9 cellular contexts compared by ENCODE assay signal in genomic region chr20:7161690-7162089, GRCh38.
DNase-seq lines count a peak whose midpoint lies in the region; ATAC-seq and TF ChIP-seq lines count a peak whose summit lies in the region.
"Had no signal": no experiment of that assay in that cellular context is flagged by ENCODE, and none has a peak within 500 bp of the region (broad histone marks: within the 10 kb centered on the region; RNA-seq: fewer than 3 reads in every experiment).

No MANE protein-coding gene starts in this region.

- no peak for TF ChIP-seq POLR2A in NB4 (IDR thresholded peaks at IDR 0.05; ENCODE audit: extremely low read depth, insufficient read length)
- no peak for TF ChIP-seq POLR2A in right lobe of liver (IDR thresholded peaks at IDR 0.05)

- H3K9ac ChIP-seq in DND-41 (ENCODE audit: low read depth, low read length), result no peak overlapping the region

- H4K20me1 ChIP-seq in DND-41 (ENCODE audit: insufficient read depth, low read length), result no peaks in the 10 kb centered on the region

- H2AFZ ChIP-seq in DND-41 (ENCODE audit: low read depth, low read length), result no peak overlapping the region

- H3K9me3 ChIP-seq in DND-41 (ENCODE audit: insufficient read depth, low read length, severe bottlenecking) (no peaks in the 10 kb centered on the region), right lobe of liver (no peaks in the 10 kb centered on the region)

- intact Hi-C loops in right lobe of liver (cut with DNase I), result no loop called here

- no peaks in the 10 kb centered on the region for H3K36me3 ChIP-seq in DND-41 (ENCODE audit: insufficient read depth, low read length)
- H3K36me3 ChIP-seq in right lobe of liver, result no peaks in the 10 kb centered on the region

- H3K4me3 Mint-ChIP-seq in brain, result no peak overlapping the region

- TF ChIP-seq CTCF in DND-41 (IDR thresholded peaks at IDR 0.05; ENCODE audit: borderline replicate concordance, extremely low read depth, low read length, poor library complexity, severe bottlenecking) (peak; percentile 49), NB4 (IDR thresholded peaks at IDR 0.05; ENCODE audit: low read depth, low read length) (peak; percentile 53), brain (conservative IDR thresholded peaks at IDR 0.05) (peak; percentile 42 to 55), right lobe of liver (IDR thresholded peaks at IDR 0.05) (peak; percentile 54 to 64 (median 62))

- no peaks in the 10 kb centered on the region for H3K4me1 ChIP-seq in DND-41 (ENCODE audit: insufficient read depth, low read length)
- no peaks in the 10 kb centered on the region for H3K4me1 ChIP-seq in right lobe of liver

- no peaks in the 10 kb centered on the region for H3K36me3 Mint-ChIP-seq in brain

- no peaks in the 10 kb centered on the region for H3K4me1 Mint-ChIP-seq in brain

- H3K27me3 Mint-ChIP-seq in brain, result peaks cover 3% of the 10 kb centered on the region

- peaks cover 0 to 6% (median 0%) of the 10 kb centered on the region in 5 experiments for H3K9me3 Mint-ChIP-seq in brain

- no peak overlapping the region for H3K27ac Mint-ChIP-seq in brain

- no peak overlapping the region for H3K4me3 ChIP-seq in DND-41 (ENCODE audit: low read depth in 1 of 2, low read length in 2 of 2)
- H3K4me3 ChIP-seq in NB4 (ENCODE audit: low read depth, low read length), result no peak overlapping the region
- H3K4me3 ChIP-seq in right lobe of liver, result no peak overlapping the region

- ATAC-seq in DND-41 (ENCODE audit: insufficient read depth, low read depth) (no peak), right lobe of liver (peak; percentile 70 to 89 (median 84))

- DNase-seq in DND-41, result no peak
- DNase-seq in NB4 (ENCODE audit: low read depth), result peak; percentile 41
- peak in 2 of 3 donors; percentile 22 to 51 for DNase-seq in right lobe of liver
- DNase-seq in NCI-H1694 (lab: John Stamatoyannopoulos, UW), result no peak
- DNase-seq in hippocampal formation (lab: John Stamatoyannopoulos, UW), result no peak
- no peak for DNase-seq in GM03348 (ENCODE audit: low spot score)
- DNase-seq in mesenteric fat pad (ENCODE audit: low spot score), result no peak
- DNase-seq: activated gamma-delta T cell treated with Interleukin-2 at 50 U/mL for 16 hours had no signal

- H3K79me2 ChIP-seq in DND-41 (ENCODE audit: insufficient read depth, low read length), result no peaks in the 10 kb centered on the region

- H3K4me2 ChIP-seq in DND-41 (ENCODE audit: insufficient read depth, low read length), result no peak overlapping the region

- H3K27me3 ChIP-seq in DND-41 (ENCODE audit: insufficient read depth, low read length, poor library complexity) (no peaks in the 10 kb centered on the region), right lobe of liver (no peaks in the 10 kb centered on the region)

- no peak overlapping the region for H3K27ac ChIP-seq in DND-41 (ENCODE audit: low read length)
- H3K27ac ChIP-seq in right lobe of liver, result no peak overlapping the region

Comparison
In these comparisons a context has a peak if more than half of its experiments do, and no peak if none do; other contexts are left out.
1. DNase-seq: peak in NB4 (single experiment) and right lobe of liver (2 of 3); none in DND-41 (single experiment), NCI-H1694 (single experiment), hippocampal formation (0 of 2), GM03348 (single experiment) and mesenteric fat pad (single experiment).
2. Peak in every context shown above with its lines, with median percentiles within 50 percentile points of each other: CTCF ChIP-seq.